Comparison of ENCODE assay signal across 12 cellular contexts in genomic region chr11:47589504-47590025, GRCh38. TPM values are rescaled to one million over a fixed set of nuclear protein-coding genes. Genes with fewer than 3 reads are reported as not detected.
A peak's percentile ranks its signal among the peaks of the same experiment; 100 is the strongest.
DNase-seq lines count a peak whose midpoint lies in the region; ATAC-seq and TF ChIP-seq lines count a peak whose summit lies in the region.
"Had no signal": no experiment of that assay in that cellular context is flagged by ENCODE, and none has a peak within 500 bp of the region (broad histone marks: within the 10 kb centered on the region; RNA-seq: fewer than 3 reads in every experiment).

No MANE protein-coding gene starts in this region.

- no peak overlapping the region for H3K27ac ChIP-seq in RWPE2 (ENCODE audit: poor library complexity, severe bottlenecking)
- H3K27ac ChIP-seq in esophagus (ENCODE audit: low read depth in 2 of 2, low read length in 1 of 2) = no peak overlapping the region
- H3K27ac ChIP-seq in lung (ENCODE audit: low read depth in 1 of 2, low read length in 1 of 2) = no peak overlapping the region
- peak overlapping the region; percentile 74 to 82 for H3K27ac ChIP-seq in testis
- H3K27ac ChIP-seq: C4-2B had no signal

- H3K27me3 ChIP-seq in RWPE2 (ENCODE audit: insufficient read depth, poor library complexity, severe bottlenecking) (peaks cover 29% of the 10 kb centered on the region), esophagus (ENCODE audit: control insufficient read depth in 1 of 2, insufficient read depth in 2 of 2, low read length in 2 of 2) (peaks cover 0 to 13% of the 10 kb centered on the region in 2 donors), lung (ENCODE audit: control insufficient read depth, insufficient read depth) (no peaks in the 10 kb centered on the region), testis (no peaks in the 10 kb centered on the region)

- no peak for DNase-seq in RWPE2 (ENCODE audit: low spot score)
- no peak for DNase-seq in lung (ENCODE audit: low spot score)
- DNase-seq in testis = peak; percentile 44
- no peak for DNase-seq in NCI-H446 treated with DMSO at 0.1 percent for 48 hours (lab: John Stamatoyannopoulos, UW)
- DNase-seq in stimulated activated CD4-positive, alpha-beta T cell treated with anti-CD3 and anti-CD28 coated beads, Interleukin-4, amount 100 ng/mL, for 24 hours = no peak
- DNase-seq in cerebellar cortex (ENCODE audit: low spot score) = no peak
- DNase-seq: activated naive CD8-positive, alpha-beta T cell treated with anti-CD3 and anti-CD28 coated beads for 36 hours had no signal

- H3K9me3 ChIP-seq in RWPE2 (ENCODE audit: severe bottlenecking) (no peaks in the 10 kb centered on the region), esophagus (ENCODE audit: control insufficient read depth in 2 of 2, insufficient read depth in 1 of 2, low read depth in 1 of 2, low read length in 1 of 2) (peaks cover 0 to 5% of the 10 kb centered on the region in 2 donors), lung (ENCODE audit: control insufficient read depth in 2 of 2, insufficient read depth in 1 of 2, low read length in 1 of 2) (peaks cover 0 to 4% of the 10 kb centered on the region in 2 donors), testis (no peaks in the 10 kb centered on the region)

- H3K4me1 ChIP-seq in RWPE2 (ENCODE audit: insufficient read depth, poor library complexity, severe bottlenecking) (no peaks in the 10 kb centered on the region), esophagus (ENCODE audit: control insufficient read depth in 2 of 2, insufficient read depth in 2 of 2, low read length in 1 of 2) (peaks cover 4 to 8% of the 10 kb centered on the region in 2 donors), lung (ENCODE audit: control insufficient read depth in 2 of 2, insufficient read depth in 2 of 2, low read length in 2 of 2) (peaks cover 0 to 10% of the 10 kb centered on the region in 2 donors), testis (peaks cover 8% of the 10 kb centered on the region)

- no peak for TF ChIP-seq CTCF in RWPE2 (IDR thresholded peaks at IDR 0.05; ENCODE audit: poor library complexity, severe bottlenecking)
- no peak for TF ChIP-seq CTCF in lung (IDR thresholded peaks at IDR 0.05; ENCODE audit: control extremely low read depth, extremely low read depth)
- no peak for TF ChIP-seq CTCF in testis (IDR thresholded peaks at IDR 0.05)

- H3K36me3 ChIP-seq in RWPE2 (ENCODE audit: low read depth) = no peaks in the 10 kb centered on the region
- peaks cover 0 to 9% of the 10 kb centered on the region in 2 donors for H3K36me3 ChIP-seq in esophagus (ENCODE audit: control insufficient read depth in 2 of 2, insufficient read depth in 2 of 2, low read length in 1 of 2)
- peaks cover 3 to 5% of the 10 kb centered on the region in 2 donors for H3K36me3 ChIP-seq in lung (ENCODE audit: control insufficient read depth in 2 of 2, insufficient read depth in 2 of 2, low read length in 2 of 2)
- H3K36me3 ChIP-seq in testis (ENCODE audit: low read depth, missing control alignments) = no peaks in the 10 kb centered on the region

- 46 to 51% methylated on average over 60 of the region's 60 CpGs for WGBS in esophagus, 2 donors
- WGBS in lung, 2 donors = 50 to 79% methylated on average over 60 of the region's 60 CpGs
- 17 to 70% methylated on average over 17 to 46 of the region's 60 CpGs for WGBS in testis, 2 donors

- peak; percentile 18; the same call in 1 of the 3 replicates for ATAC-seq in RWPE2 (ENCODE audit: low read depth)
- no peak for ATAC-seq in lung (ENCODE audit: insufficient read depth, low FRiP score)
- no peak for ATAC-seq in GM18907 (IDR thresholded peaks at IDR 0.05; ENCODE audit: unreplicated experiment)

- no peak for TF ChIP-seq POLR2A in testis (IDR thresholded peaks at IDR 0.05)

- intact Hi-C loops in testis (cut with DNase I; ENCODE audit: low total_unique reads) = no loop called here

- H3K4me3 ChIP-seq in RWPE2 (ENCODE audit: severe bottlenecking) (no peak overlapping the region), esophagus (ENCODE audit: low read depth in 1 of 2, low read length in 2 of 2) (peak overlapping the region; percentile 4 to 14), lung (peak overlapping the region; percentile 15), testis (peak overlapping the region; percentile 53 to 76)

RNA-seq across cellular contexts. Expression of gene FAM180B, which starts 3.1 kb away (rescaled TPM):
- polyA plus RNA-seq in esophagus = under 1 TPM in 1 of 2 donors, not detected in 1; 0.02 TPM
- total RNA-seq in lung = under 1 TPM in 1 of 2 donors, not detected in 1; 0.34 TPM
- polyA plus RNA-seq in lung = under 1 TPM; 0.05 to 0.10 TPM
- total RNA-seq in testis = not detected
- 1.1 TPM for polyA plus RNA-seq in testis (ENCODE audit: insufficient read depth, low read depth, low replicate concordance)
- total RNA-seq: activated naive CD8-positive, alpha-beta T cell treated with anti-CD3 and anti-CD28 coated beads for 36 hours; glomerular endothelial cell; lung microvascular endothelial cell had no signal

RNA-seq across cellular contexts. Expression of gene C1QTNF4, which starts 4.6 kb away (rescaled TPM):
- polyA plus RNA-seq in esophagus (under 1 TPM; 0.28 to 0.47 TPM), lung (1 to 10 TPM; 1.1 to 1.2 TPM), testis (ENCODE audit: insufficient read depth, low read depth, low replicate concordance) (2.6 TPM)
- total RNA-seq in lung (1 to 10 TPM in 1 of 2 donors, under 1 TPM in 1; 0.40 to 1.8 TPM), testis (10 to 100 TPM; 15.4 to 25.1 TPM)
- total RNA-seq: activated naive CD8-positive, alpha-beta T cell treated with anti-CD3 and anti-CD28 coated beads for 36 hours had no signal

RNA-seq across cellular contexts. Expression of gene NDUFS3, which starts 10.7 kb away (rescaled TPM):
- polyA plus RNA-seq in esophagus (100 to 1,000 TPM; 126 to 151 TPM), lung (100 to 1,000 TPM in 1 of 2 donors, 10 to 100 TPM in 1; 90.5 to 168 TPM), testis (ENCODE audit: insufficient read depth, low read depth, low replicate concordance) (121 TPM)
- total RNA-seq in lung (10 to 100 TPM; 32.2 to 89.5 TPM), testis (10 to 100 TPM; 69.8 to 88.5 TPM)

RNA-seq across cellular contexts. Expression of gene KBTBD4, which starts 10.8 kb away (rescaled TPM):
- 10 to 100 TPM in 1 of 2 donors, 1 to 10 TPM in 1; 3.6 to 10.2 TPM for polyA plus RNA-seq in esophagus
- total RNA-seq in lung = 10 to 100 TPM; 15.0 to 17.1 TPM
- 10 to 100 TPM in 1 of 2 donors, 1 to 10 TPM in 1; 5.8 to 16.9 TPM for polyA plus RNA-seq in lung
- total RNA-seq in testis = 10 to 100 TPM; 27.8 to 35.5 TPM
- 35.9 TPM for polyA plus RNA-seq in testis (ENCODE audit: insufficient read depth, low read depth, low replicate concordance)

RNA-seq across cellular contexts. Expression of gene PTPMT1, which starts 24.2 kb away (rescaled TPM):
- polyA plus RNA-seq in esophagus (10 to 100 TPM; 38.2 to 50.7 TPM), lung (10 to 100 TPM; 70.0 to 91.6 TPM), testis (ENCODE audit: insufficient read depth, low read depth, low replicate concordance) (172 TPM)
- total RNA-seq in lung (10 to 100 TPM; 45.1 to 66.9 TPM), testis (100 to 1,000 TPM; 204 to 239 TPM)

Comparison
In these comparisons a context has a peak if more than half of its experiments do, and no peak if none do; other contexts are left out.
1. H3K27ac ChIP-seq: peak in testis (2 of 2); none in RWPE2 (single experiment), esophagus (0 of 2) and lung (0 of 2).